Comparison of ENCODE assay signal across 21 cellular contexts in the genomic region with DNA sequence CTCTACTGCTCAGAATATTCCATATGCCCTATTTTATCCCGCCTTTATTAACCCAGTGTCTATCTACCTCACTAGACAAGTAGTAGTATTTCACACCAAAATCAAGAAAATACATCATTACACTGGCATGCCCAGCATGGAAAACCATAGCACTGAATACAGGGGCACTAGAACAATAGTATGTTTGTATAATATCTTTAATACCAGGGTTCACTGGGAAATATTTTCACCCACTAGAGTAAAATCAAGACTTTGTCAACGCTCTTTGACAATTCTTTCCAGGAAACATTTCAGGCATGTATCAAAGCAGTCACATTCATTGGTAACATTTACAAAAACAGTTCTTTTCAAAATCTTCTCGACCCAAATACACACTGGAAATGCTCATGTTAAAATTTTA.
A peak's percentile ranks its signal among the peaks of the same experiment; 100 is the strongest.
DNase-seq lines count a peak whose midpoint lies in the region; ATAC-seq and TF ChIP-seq lines count a peak whose summit lies in the region.
"Had no signal": no experiment of that assay in that cellular context is flagged by ENCODE, and none has a peak within 500 bp of the region (broad histone marks: within the 10 kb centered on the region; RNA-seq: fewer than 3 reads in every experiment).

No MANE protein-coding gene starts in this region.

- H3K36me3 Mint-ChIP-seq in CD14-positive monocyte = no peaks in the 10 kb centered on the region
- no peaks in the 10 kb centered on the region for H3K36me3 Mint-ChIP-seq in activated naive CD4-positive, alpha-beta T cell treated with anti-CD3 and anti-CD28 coated beads, Interleukin-2, amount 10 ng/mL, durations not matched to agents 7 days and 5 days
- H3K36me3 Mint-ChIP-seq: CD4-positive, alpha-beta memory T cell; CD4-positive, CD25-positive, alpha-beta regulatory T cell; CD8-positive, alpha-beta memory T cell had no signal

- H3K27me3 ChIP-seq in left ventricle myocardium inferior (ENCODE audit: low read depth) (no peaks in the 10 kb centered on the region), right cardiac atrium (ENCODE audit: control insufficient read depth, insufficient read depth) (no peaks in the 10 kb centered on the region)
- H3K27me3 ChIP-seq: BLaER1 treated with 17β-estradiol and CSF1 and Interleukin-3, amounts not matched to agents 10 nM and 100 nM had no signal

- H3K9me3 ChIP-seq in left ventricle myocardium inferior (replicated peaks) (no peaks in the 10 kb centered on the region), right cardiac atrium (ENCODE audit: control insufficient read depth, low read length) (no peaks in the 10 kb centered on the region)
- H3K9me3 ChIP-seq: A549, Caco-2 had no signal

- ATAC-seq in right cardiac atrium (no peak), sciatic nerve (peak; percentile 12), GM21737 (IDR thresholded peaks at IDR 0.05; ENCODE audit: unreplicated experiment) (no peak)
- ATAC-seq: A549 had no signal

- TF ChIP-seq CTCF in left ventricle myocardium inferior (IDR thresholded peaks at IDR 0.05; ENCODE audit: borderline replicate concordance) (no peak), CD14-positive monocyte (IDR thresholded peaks at IDR 0.05) (no peak)

- H3K27ac ChIP-seq in left ventricle myocardium inferior (replicated peaks) (peak overlapping the region; percentile 84), right cardiac atrium (ENCODE audit: low read length) (no peak overlapping the region)
- H3K27ac ChIP-seq: 22Rv1; A549; BLaER1 treated with 17β-estradiol and CSF1 and Interleukin-3, amounts not matched to agents 10 nM and 100 nM; C4-2B had no signal

- H3K4me1 Mint-ChIP-seq in CD14-positive monocyte = peaks cover 11% of the 10 kb centered on the region
- H3K4me1 Mint-ChIP-seq in activated naive CD4-positive, alpha-beta T cell treated with anti-CD3 and anti-CD28 coated beads, Interleukin-2, amount 10 ng/mL, durations not matched to agents 7 days and 5 days = no peaks in the 10 kb centered on the region
- H3K4me1 Mint-ChIP-seq: B cell; CD4-positive, alpha-beta memory T cell; CD4-positive, CD25-positive, alpha-beta regulatory T cell; CD8-positive, alpha-beta memory T cell had no signal

- peaks cover 86% of the 10 kb centered on the region for H3K4me1 ChIP-seq in left ventricle myocardium inferior
- H3K4me1 ChIP-seq in right cardiac atrium (ENCODE audit: control insufficient read depth, insufficient read depth, low read length) = peaks cover 6% of the 10 kb centered on the region

- WGBS in right cardiac atrium = 84% methylated on average over 3 of the region's 3 CpGs

- intact Hi-C loops in left ventricle myocardium inferior (cut with micrococcal nuclease) = no loop called here
- intact Hi-C loops in right cardiac atrium (cut with DNase I) = no loop called here
- intact Hi-C loops in sciatic nerve (cut with DNase I) = no loop called here
- intact Hi-C loops in CD14-positive monocyte (cut with micrococcal nuclease) = no loop called here

- H3K36me3 ChIP-seq in left ventricle myocardium inferior = no peaks in the 10 kb centered on the region
- H3K36me3 ChIP-seq: BLaER1 treated with 17β-estradiol and CSF1 and Interleukin-3, amounts not matched to agents 10 nM and 100 nM had no signal

- DNase-seq in left ventricle myocardium inferior (no peak), right cardiac atrium (no peak), COLO829 (ENCODE audit: low spot score) (peak; percentile 77), foreskin melanocyte (peak; percentile 80), sciatic nerve (ENCODE audit: low spot score) (no peak), CD14-positive monocyte (ENCODE audit: low spot score) (no peak)
- no peak for DNase-seq in activated naive CD4-positive, alpha-beta T cell treated with anti-CD3 and anti-CD28 coated beads, Interleukin-2, amount 10 ng/mL, durations not matched to agents 7 days and 5 days
- DNase-seq: AML-193; Caco-2; Calu3; CD4-positive, alpha-beta memory T cell; CD4-positive, CD25-positive, alpha-beta regulatory T cell; CD8-positive, alpha-beta memory T cell; DMS79 treated with DMSO at 0.1 percent for 48 hours; GF-D8 had no signal

- no peak overlapping the region for H3K4me3 Mint-ChIP-seq in CD14-positive monocyte
- H3K4me3 Mint-ChIP-seq in activated naive CD4-positive, alpha-beta T cell treated with anti-CD3 and anti-CD28 coated beads, Interleukin-2, amount 10 ng/mL, durations not matched to agents 7 days and 5 days = no peak overlapping the region
- H3K4me3 Mint-ChIP-seq: B cell; CD4-positive, alpha-beta memory T cell; CD4-positive, CD25-positive, alpha-beta regulatory T cell; CD8-positive, alpha-beta memory T cell had no signal

- H3K27ac Mint-ChIP-seq in CD14-positive monocyte = no peak overlapping the region
- H3K27ac Mint-ChIP-seq in activated naive CD4-positive, alpha-beta T cell treated with anti-CD3 and anti-CD28 coated beads, Interleukin-2, amount 10 ng/mL, durations not matched to agents 7 days and 5 days = no peak overlapping the region
- H3K27ac Mint-ChIP-seq: B cell; CD4-positive, alpha-beta memory T cell; CD4-positive, CD25-positive, alpha-beta regulatory T cell; CD8-positive, alpha-beta memory T cell had no signal

- H3K27me3 Mint-ChIP-seq in CD14-positive monocyte (ENCODE audit: low read depth in 3 of 3) = no peaks in the 10 kb centered on the region
- H3K27me3 Mint-ChIP-seq in activated naive CD4-positive, alpha-beta T cell treated with anti-CD3 and anti-CD28 coated beads, Interleukin-2, amount 10 ng/mL, durations not matched to agents 7 days and 5 days = peaks cover 17% of the 10 kb centered on the region

- CTCF ChIA-PET in activated naive CD4-positive, alpha-beta T cell treated with anti-CD3 and anti-CD28 coated beads, Interleukin-2, amount 10 ng/mL, durations not matched to agents 7 days and 5 days (lab: Charles Lee) = no interaction called here

- H3K4me3 ChIP-seq in left ventricle myocardium inferior (no peak overlapping the region), right cardiac atrium (ENCODE audit: low read length) (no peak overlapping the region)
- H3K4me3 ChIP-seq: A549; BLaER1 treated with 17β-estradiol and CSF1 and Interleukin-3, amounts not matched to agents 10 nM and 100 nM had no signal

- no peaks in the 10 kb centered on the region for H3K9me3 Mint-ChIP-seq in CD14-positive monocyte
- no peaks in the 10 kb centered on the region for H3K9me3 Mint-ChIP-seq in activated naive CD4-positive, alpha-beta T cell treated with anti-CD3 and anti-CD28 coated beads, Interleukin-2, amount 10 ng/mL, durations not matched to agents 7 days and 5 days

Comparison
In these comparisons a context has a peak if more than half of its experiments do, and no peak if none do; other contexts are left out.
1. DNase-seq: peak in COLO829 (single experiment) and foreskin melanocyte (single experiment); none in left ventricle myocardium inferior (single experiment), right cardiac atrium (0 of 3), sciatic nerve (single experiment), CD14-positive monocyte (single experiment) and activated naive CD4-positive, alpha-beta T cell treated with anti-CD3 and anti-CD28 coated beads, Interleukin-2, amount 10 ng/mL, durations not matched to agents 7 days and 5 days (single experiment).